Comparison of ENCODE assay signal across 24 cellular contexts in genomic region chr9:86545085-86545484, GRCh38.
"Had no signal": no experiment of that assay in that cellular context is flagged by ENCODE, and none has a peak within 500 bp of the region (broad histone marks: within the 10 kb centered on the region; RNA-seq: fewer than 3 reads in every experiment).

No MANE protein-coding gene starts in this region.

- H3K27ac Mint-ChIP-seq: activated CD4-positive, alpha-beta T cell treated with anti-CD3 and anti-CD28 coated beads, Interleukin-2, amount 10 ng/mL, durations not matched to agents 7 days and 5 days; activated naive CD4-positive, alpha-beta T cell treated with anti-CD3 and anti-CD28 coated beads, Interleukin-2, amount 50 U/mL, for 24 hours; endodermal cell; naive thymus-derived CD4-positive, alpha-beta T cell; neural progenitor cell had no signal

- H3K27ac ChIP-seq: ascending aorta, esophagus squamous epithelium, heart right ventricle, lower lobe of right lung, neural progenitor cell, sigmoid colon, testis, vagina, WERI-Rb-1 had no signal

- H3K9me3 ChIP-seq: ascending aorta, esophagus squamous epithelium, heart right ventricle, lower lobe of right lung, sigmoid colon, testis, vagina had no signal

- DNase-seq: activated CD4-positive, alpha-beta T cell treated with anti-CD3 and anti-CD28 coated beads, Interleukin-2, amount 10 ng/mL, durations not matched to agents 7 days and 5 days; activated CD4-positive, CD25-positive, alpha-beta regulatory T cell treated with anti-CD3 and anti-CD28 coated beads, Interleukin-2, amount 50 U/mL, for 72 hours; activated gamma-delta T cell treated with Interleukin-2 at 50 U/mL for 16 hours; activated T-cell treated with anti-CD3 and anti-CD28 coated beads, Interleukin-2, amount 50 U/mL, for 1 hour; cortex of kidney; endodermal cell; esophagus squamous epithelium; heart right ventricle; kidney; lower lobe of right lung; naive thymus-derived CD4-positive, alpha-beta T cell; posterior cingulate gyrus; sigmoid colon; stimulated activated CD4-positive, alpha-beta T cell treated with anti-CD3 and anti-CD28 coated beads, Interleukin-4, amount 100 ng/mL, for 1 hour; stimulated activated naive CD4-positive, alpha-beta T cell; testis; trophoblast cell; WERI-Rb-1 had no signal

- H3K9ac ChIP-seq: neural progenitor cell had no signal

- H2AFZ ChIP-seq: neural progenitor cell had no signal

- H3K4me2 ChIP-seq: neural progenitor cell had no signal

- H3K4me1 ChIP-seq: ascending aorta, esophagus squamous epithelium, heart right ventricle, lower lobe of right lung, sigmoid colon, testis, vagina had no signal

- ATAC-seq: heart right ventricle; left lobe of liver; lower lobe of right lung; naive thymus-derived CD4-positive, alpha-beta T cell had no signal

- H3K4me1 Mint-ChIP-seq: activated CD4-positive, alpha-beta T cell treated with anti-CD3 and anti-CD28 coated beads, Interleukin-2, amount 10 ng/mL, durations not matched to agents 7 days and 5 days; activated naive CD4-positive, alpha-beta T cell treated with anti-CD3 and anti-CD28 coated beads, Interleukin-2, amount 50 U/mL, for 24 hours; naive thymus-derived CD4-positive, alpha-beta T cell had no signal

- H3K36me3 ChIP-seq: ascending aorta, esophagus squamous epithelium, heart right ventricle, lower lobe of right lung, neural progenitor cell, sigmoid colon, vagina, WERI-Rb-1 had no signal

- H3K36me3 Mint-ChIP-seq: activated naive CD4-positive, alpha-beta T cell treated with anti-CD3 and anti-CD28 coated beads, Interleukin-2, amount 50 U/mL, for 24 hours; naive thymus-derived CD4-positive, alpha-beta T cell; neural progenitor cell had no signal

- FAIRE-seq: kidney, TTC549 had no signal

- H3K9me3 Mint-ChIP-seq: activated CD4-positive, alpha-beta T cell treated with anti-CD3 and anti-CD28 coated beads, Interleukin-2, amount 10 ng/mL, durations not matched to agents 7 days and 5 days; activated naive CD4-positive, alpha-beta T cell treated with anti-CD3 and anti-CD28 coated beads, Interleukin-2, amount 50 U/mL, for 24 hours; endodermal cell; naive thymus-derived CD4-positive, alpha-beta T cell; neural progenitor cell had no signal

- H3K4me3 Mint-ChIP-seq: activated CD4-positive, alpha-beta T cell treated with anti-CD3 and anti-CD28 coated beads, Interleukin-2, amount 10 ng/mL, durations not matched to agents 7 days and 5 days; activated naive CD4-positive, alpha-beta T cell treated with anti-CD3 and anti-CD28 coated beads, Interleukin-2, amount 50 U/mL, for 24 hours; endodermal cell; naive thymus-derived CD4-positive, alpha-beta T cell; neural progenitor cell had no signal

- H3K4me3 ChIP-seq: ascending aorta, esophagus squamous epithelium, heart right ventricle, lower lobe of right lung, neural progenitor cell, sigmoid colon, testis, vagina had no signal

- H3K27me3 ChIP-seq: ascending aorta, neural progenitor cell, sigmoid colon, testis, vagina had no signal
